In genomic region chr1:183812111-183812510, GRCh38 we compare ENCODE assay signal across 1 cellular context.
TF ChIP-seq lines count a peak whose summit lies in the region.

No MANE protein-coding gene starts in this region.

TF ChIP-seq in HepG2, 621 proteins besides CTCF, POLR2A, EP300 and RAD21:
- TF ChIP-seq MXD3 (CRISPR knock-in tag; IDR thresholded peaks at IDR 0.05) (no peak), GTF3A (CRISPR knock-in tag; conservative IDR thresholded peaks at IDR 0.05) (no peak), ZNF850 (CRISPR knock-in tag; conservative IDR thresholded peaks at IDR 0.05) (no peak), TBP (CRISPR knock-in tag; IDR thresholded peaks at IDR 0.05) (no peak), ZNF7 (CRISPR knock-in tag; IDR thresholded peaks at IDR 0.05) (no peak), PRDM4 (CRISPR knock-in tag; IDR thresholded peaks at IDR 0.05; ENCODE audit: borderline replicate concordance) (no peak), PAXIP1 (CRISPR knock-in tag; conservative IDR thresholded peaks at IDR 0.05) (no peak), ZNF234 (CRISPR knock-in tag; conservative IDR thresholded peaks at IDR 0.05) (no peak), IRF2 (CRISPR knock-in tag; IDR thresholded peaks at IDR 0.05) (no peak), HOXA3 (CRISPR knock-in tag; IDR thresholded peaks at IDR 0.05) (no peak), MIER3 (CRISPR knock-in tag; IDR thresholded peaks at IDR 0.05; ENCODE audit: borderline replicate concordance) (no peak), GMEB2 (CRISPR knock-in tag; IDR thresholded peaks at IDR 0.05; ENCODE audit: low read depth) (no peak)
- TF ChIP-seq, protein P1, sequence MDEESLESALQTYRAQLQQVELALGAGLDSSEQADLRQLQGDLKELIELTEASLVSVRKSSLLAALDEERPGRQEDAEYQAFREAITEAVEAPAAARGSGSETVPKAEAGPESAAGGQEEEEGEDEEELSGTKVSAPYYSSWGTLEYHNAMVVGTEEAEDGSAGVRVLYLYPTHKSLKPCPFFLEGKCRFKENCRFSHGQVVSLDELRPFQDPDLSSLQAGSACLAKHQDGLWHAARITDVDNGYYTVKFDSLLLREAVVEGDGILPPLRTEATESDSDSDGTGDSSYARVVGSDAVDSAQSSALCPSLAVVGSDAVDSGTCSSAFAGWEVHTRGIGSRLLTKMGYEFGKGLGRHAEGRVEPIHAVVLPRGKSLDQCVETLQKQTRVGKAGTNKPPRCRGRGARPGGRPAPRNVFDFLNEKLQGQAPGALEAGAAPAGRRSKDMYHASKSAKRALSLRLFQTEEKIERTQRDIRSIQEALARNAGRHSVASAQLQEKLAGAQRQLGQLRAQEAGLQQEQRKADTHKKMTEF (CRISPR knock-in tag; IDR thresholded peaks at IDR 0.05): no peak
- TF ChIP-seq, protein P2, sequence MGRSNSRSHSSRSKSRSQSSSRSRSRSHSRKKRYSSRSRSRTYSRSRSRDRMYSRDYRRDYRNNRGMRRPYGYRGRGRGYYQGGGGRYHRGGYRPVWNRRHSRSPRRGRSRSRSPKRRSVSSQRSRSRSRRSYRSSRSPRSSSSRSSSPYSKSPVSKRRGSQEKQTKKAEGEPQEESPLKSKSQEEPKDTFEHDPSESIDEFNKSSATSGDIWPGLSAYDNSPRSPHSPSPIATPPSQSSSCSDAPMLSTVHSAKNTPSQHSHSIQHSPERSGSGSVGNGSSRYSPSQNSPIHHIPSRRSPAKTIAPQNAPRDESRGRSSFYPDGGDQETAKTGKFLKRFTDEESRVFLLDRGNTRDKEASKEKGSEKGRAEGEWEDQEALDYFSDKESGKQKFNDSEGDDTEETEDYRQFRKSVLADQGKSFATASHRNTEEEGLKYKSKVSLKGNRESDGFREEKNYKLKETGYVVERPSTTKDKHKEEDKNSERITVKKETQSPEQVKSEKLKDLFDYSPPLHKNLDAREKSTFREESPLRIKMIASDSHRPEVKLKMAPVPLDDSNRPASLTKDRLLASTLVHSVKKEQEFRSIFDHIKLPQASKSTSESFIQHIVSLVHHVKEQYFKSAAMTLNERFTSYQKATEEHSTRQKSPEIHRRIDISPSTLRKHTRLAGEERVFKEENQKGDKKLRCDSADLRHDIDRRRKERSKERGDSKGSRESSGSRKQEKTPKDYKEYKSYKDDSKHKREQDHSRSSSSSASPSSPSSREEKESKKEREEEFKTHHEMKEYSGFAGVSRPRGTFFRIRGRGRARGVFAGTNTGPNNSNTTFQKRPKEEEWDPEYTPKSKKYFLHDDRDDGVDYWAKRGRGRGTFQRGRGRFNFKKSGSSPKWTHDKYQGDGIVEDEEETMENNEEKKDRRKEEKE (IDR thresholded peaks at IDR 0.05): no peak
